Comparison of ENCODE assay signal across 2 cellular contexts in the genomic region with DNA sequence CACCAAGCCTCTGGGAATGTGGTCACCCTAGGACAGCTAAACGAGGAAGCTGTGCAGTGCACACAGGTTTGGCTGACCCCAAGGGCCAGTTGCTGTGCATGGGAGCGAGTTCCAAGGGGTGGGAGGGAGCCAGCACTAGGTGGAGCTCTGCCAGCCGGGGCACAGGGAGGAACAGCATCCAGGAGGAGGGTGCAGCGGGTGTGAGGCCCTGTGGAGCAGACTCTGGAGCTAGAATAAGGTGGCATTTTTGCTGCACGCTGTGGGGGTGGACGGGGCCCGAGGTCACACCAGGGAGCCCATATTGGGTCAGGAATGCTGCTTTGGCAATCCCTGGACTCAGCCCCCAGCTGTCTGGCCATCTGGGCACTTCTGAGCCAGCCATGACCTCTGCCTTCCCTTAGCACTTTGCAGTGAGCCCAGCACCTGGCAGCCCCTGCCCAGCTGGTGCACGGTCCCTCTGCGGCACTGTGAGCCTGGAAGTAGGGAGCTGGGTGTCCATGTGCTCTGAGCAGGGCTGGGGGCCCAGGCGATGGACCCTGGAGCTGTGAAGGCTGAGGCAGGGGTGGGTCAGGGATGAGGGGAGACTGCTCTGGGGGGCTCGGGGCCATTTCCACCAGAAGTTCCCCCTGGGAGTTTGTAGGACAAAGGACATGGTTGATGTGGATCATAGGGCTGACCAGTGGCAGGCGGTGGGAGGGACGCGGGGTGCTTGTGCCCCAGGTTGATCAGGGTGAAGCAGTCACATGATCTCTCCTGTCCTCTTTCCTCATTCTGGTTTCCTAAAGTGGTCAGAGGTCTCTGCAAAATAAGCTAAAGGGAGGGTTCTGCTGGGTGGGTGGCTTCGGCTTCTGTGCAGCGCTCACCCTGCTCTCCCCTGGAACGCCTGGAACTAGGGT.
TF ChIP-seq lines count a peak whose summit lies in the region.

No MANE protein-coding gene starts in this region.

TF ChIP-seq in IMR-90, 13 proteins besides CTCF, POLR2A, EP300 and RAD21:
- no peak for TF ChIP-seq RFX5 (IDR thresholded peaks at IDR 0.05; ENCODE audit: low read depth, low read length)
- TF ChIP-seq RCOR1 (IDR thresholded peaks at IDR 0.05; ENCODE audit: insufficient replicate concordance, low read length), result peak; percentile 89
- TF ChIP-seq MAZ (IDR thresholded peaks at IDR 0.05; ENCODE audit: borderline replicate concordance, low read depth, low read length), result no peak
- no peak for TF ChIP-seq BHLHE40 (IDR thresholded peaks at IDR 0.05; ENCODE audit: low read depth, low read length)
- no peak for TF ChIP-seq FOS (IDR thresholded peaks at IDR 0.05; ENCODE audit: low read depth, low read length)
- no peak for TF ChIP-seq NFE2L2 (IDR thresholded peaks at IDR 0.05; ENCODE audit: low read depth, low read length)
- TF ChIP-seq SMC3 (IDR thresholded peaks at IDR 0.05; ENCODE audit: low read depth, low read length), result no peak
- TF ChIP-seq MXI1 (IDR thresholded peaks at IDR 0.05; ENCODE audit: borderline replicate concordance, low read depth, low read length), result no peak
- no peak for TF ChIP-seq CHD1 (IDR thresholded peaks at IDR 0.05; ENCODE audit: low read depth, low read length)
- TF ChIP-seq, protein P1, sequence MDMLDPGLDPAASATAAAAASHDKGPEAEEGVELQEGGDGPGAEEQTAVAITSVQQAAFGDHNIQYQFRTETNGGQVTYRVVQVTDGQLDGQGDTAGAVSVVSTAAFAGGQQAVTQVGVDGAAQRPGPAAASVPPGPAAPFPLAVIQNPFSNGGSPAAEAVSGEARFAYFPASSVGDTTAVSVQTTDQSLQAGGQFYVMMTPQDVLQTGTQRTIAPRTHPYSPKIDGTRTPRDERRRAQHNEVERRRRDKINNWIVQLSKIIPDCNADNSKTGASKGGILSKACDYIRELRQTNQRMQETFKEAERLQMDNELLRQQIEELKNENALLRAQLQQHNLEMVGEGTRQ (IDR thresholded peaks at IDR 0.05; ENCODE audit: low read depth, low read length), result no peak; the same call in 1 of the 2 replicates
- TF ChIP-seq CEBPB (IDR thresholded peaks at IDR 0.05; ENCODE audit: low read depth, low read length), result 0 out of 2 replicates have a peak, but pooled peaks have one; percentile 45

TF ChIP-seq in HEK293T, 16 proteins besides CTCF, POLR2A, EP300 and RAD21:
- no peak for TF ChIP-seq ARNT (IDR thresholded peaks at IDR 0.05)
- TF ChIP-seq FOXM1 (IDR thresholded peaks at IDR 0.05; ENCODE audit: borderline replicate concordance), result no peak
- TF ChIP-seq ZNF384 (IDR thresholded peaks at IDR 0.05), result no peak
- TF ChIP-seq, protein P2, sequence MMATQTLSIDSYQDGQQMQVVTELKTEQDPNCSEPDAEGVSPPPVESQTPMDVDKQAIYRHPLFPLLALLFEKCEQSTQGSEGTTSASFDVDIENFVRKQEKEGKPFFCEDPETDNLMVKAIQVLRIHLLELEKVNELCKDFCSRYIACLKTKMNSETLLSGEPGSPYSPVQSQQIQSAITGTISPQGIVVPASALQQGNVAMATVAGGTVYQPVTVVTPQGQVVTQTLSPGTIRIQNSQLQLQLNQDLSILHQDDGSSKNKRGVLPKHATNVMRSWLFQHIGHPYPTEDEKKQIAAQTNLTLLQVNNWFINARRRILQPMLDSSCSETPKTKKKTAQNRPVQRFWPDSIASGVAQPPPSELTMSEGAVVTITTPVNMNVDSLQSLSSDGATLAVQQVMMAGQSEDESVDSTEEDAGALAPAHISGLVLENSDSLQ (IDR thresholded peaks at IDR 0.05), result no peak
- TF ChIP-seq FOXK2 (IDR thresholded peaks at IDR 0.05), result no peak
